Comparison of ENCODE assay signal across 15 cellular contexts in the genomic region with DNA sequence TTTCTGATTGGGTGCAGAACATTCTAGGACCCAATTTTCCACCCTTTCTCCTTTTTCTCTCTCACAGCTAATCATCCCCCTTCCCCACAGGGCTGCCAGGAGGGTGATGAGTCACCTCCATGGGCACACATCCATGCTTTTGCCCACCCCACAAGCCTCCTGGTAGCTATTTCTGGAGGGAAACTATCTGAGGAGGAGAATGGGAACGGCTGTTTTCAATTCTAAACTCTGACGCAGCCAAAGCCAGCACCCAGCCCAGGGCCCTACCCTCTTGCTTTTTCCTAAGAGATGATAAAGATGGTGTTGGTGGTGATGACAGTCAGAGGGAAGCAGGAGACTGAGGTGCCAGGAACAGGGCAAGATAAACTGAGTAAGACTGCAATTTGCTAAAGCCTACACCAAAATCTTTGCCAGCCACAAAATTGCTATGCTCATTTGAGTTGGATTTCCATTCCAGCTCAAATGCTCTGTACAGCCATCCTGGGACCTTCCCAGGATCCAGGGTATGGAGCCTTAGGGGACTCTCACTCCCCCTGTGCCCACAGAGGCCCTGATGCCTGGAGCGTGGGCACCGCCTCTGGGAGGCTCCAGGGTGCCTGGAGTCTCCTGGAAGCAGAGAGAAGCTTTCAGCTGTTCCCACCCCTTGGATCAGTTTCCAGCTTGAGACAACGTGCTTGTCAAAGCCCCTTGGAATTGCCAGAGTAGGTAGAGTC.
DNase-seq lines count a peak whose midpoint lies in the region; ATAC-seq, FAIRE-seq and TF ChIP-seq lines count a peak whose summit lies in the region.
"Had no signal": no experiment of that assay in that cellular context is flagged by ENCODE, and none has a peak within 500 bp of the region (broad histone marks: within the 10 kb centered on the region; RNA-seq: fewer than 3 reads in every experiment).

No MANE protein-coding gene starts in this region.

- POLR2A ChIA-PET in H1 (lab: Charles Lee; ENCODE audit: partially characterized antibody) = interaction anchor here (0.8 to 12.1 kb wide), 18 partner anchors 9 to 190 kb away, joined by 3 to 186 read pairs (median 4); partner anchors contain the start of gene ALS2

- no peak for TF ChIP-seq CTCF in H1 (IDR thresholded peaks at IDR 0.05; ENCODE audit: control extremely low read depth in 1 of 3, insufficient read depth in 1 of 3, low read depth in 1 of 3, low read length in 3 of 3)

- FAIRE-seq in H1 (lab: Jason Lieb, UNC) = no peak
- FAIRE-seq: GM12878 had no signal

- no peak for TF ChIP-seq RAD21 in H1 (IDR thresholded peaks at IDR 0.05 in 1 of 2, conservative IDR thresholded peaks at IDR 0.05 in 1 of 2; ENCODE audit: low read depth in 2 of 2, low read length in 2 of 2)

- H3K27ac ChIP-seq in H1 (ENCODE audit: low read depth, low read length) = peak overlapping the region; percentile 70
- H3K27ac ChIP-seq: upper lobe of right lung had no signal

- peak overlapping the region; percentile 100; the same call in 1 of the 2 replicates for H2BK20ac ChIP-seq in H1 (ENCODE audit: low read length)

- H3K9me3 ChIP-seq in MG63 (no peaks in the 10 kb centered on the region), H1 (ENCODE audit: insufficient read depth in 2 of 2, low read depth in 1 of 2, low read length in 1 of 2) (no peaks in the 10 kb centered on the region)
- H3K9me3 ChIP-seq: upper lobe of right lung had no signal

- H3K9ac ChIP-seq in H1 (replicated peaks in 1 of 4; ENCODE audit: extremely low read depth in 1 of 4, low read depth in 3 of 4, low read length in 3 of 4) = peak overlapping the region in 3 of 4 experiments; percentile 16 to 50 (median 25); a peak in 3 of 7 replicates

- H2BK5ac ChIP-seq in H1 (ENCODE audit: low read depth, low read length) = peak overlapping the region; percentile 96

- no peak overlapping the region for H3K14ac ChIP-seq in H1 (ENCODE audit: insufficient read length)

- H4K5ac ChIP-seq in H1 (ENCODE audit: insufficient read length, low read depth, low read length) = peak overlapping the region; percentile 89

- H3K79me1 ChIP-seq in H1 (ENCODE audit: low read depth, low read length) = peaks cover 17% of the 10 kb centered on the region

- H3K56ac ChIP-seq in H1 (replicated peaks; ENCODE audit: insufficient read length, low read depth, low read length) = peak overlapping the region; percentile 92

- no peak overlapping the region for H2AFZ ChIP-seq in H1 (ENCODE audit: low read length)

- H3K4me2 ChIP-seq in H1 (ENCODE audit: insufficient read depth in 1 of 2, low read depth in 2 of 2, low read length in 2 of 2) = peak overlapping the region; percentile 65 to 76

- H4K8ac ChIP-seq in H1 (ENCODE audit: extremely low read depth, insufficient read depth, low read length) = 0 out of 2 replicates have a peak overlapping the region, but pooled peaks have one; percentile 6

- TF ChIP-seq POLR2A in H1 (IDR thresholded peaks at IDR 0.05; ENCODE audit: control extremely low read depth in 1 of 2, low read depth in 2 of 2, low read length in 2 of 2) = no peak

- peak overlapping the region; percentile 18 for H3K4ac ChIP-seq in H1 (replicated peaks; ENCODE audit: insufficient read length, low read depth, low read length)

- H3K27me3 ChIP-seq in MG63 (no peaks in the 10 kb centered on the region), H1 (replicated peaks in 1 of 4; ENCODE audit: control insufficient read depth in 3 of 4, extremely low read depth in 1 of 4, insufficient read depth in 3 of 4, low read length in 3 of 4) (no peaks in the 10 kb centered on the region)
- H3K27me3 ChIP-seq: upper lobe of right lung had no signal

- H3K4me3 ChIP-seq in MG63 (no peak overlapping the region), H1 (ENCODE audit: extremely low read depth in 1 of 4, insufficient read depth in 2 of 4, low read depth in 3 of 4, low read length in 4 of 4) (peak overlapping the region; percentile 29 to 53 (median 48))
- H3K4me3 ChIP-seq: dorsolateral prefrontal cortex, GM12878, upper lobe of right lung had no signal

- CTCF ChIA-PET in H1 (lab: Charles Lee; ENCODE audit: partially characterized antibody) = interaction anchor here (0.6 to 2.1 kb wide), 9 partner anchors 10 to 206 kb away, joined by 3 to 7 read pairs (median 3); no protein-coding TSS in a partner anchor

- ATAC-seq in HG03280 (IDR thresholded peaks at IDR 0.05; ENCODE audit: unreplicated experiment) = no peak
- no peak for ATAC-seq in GM21526 (IDR thresholded peaks at IDR 0.05; ENCODE audit: low FRiP score, unreplicated experiment)
- ATAC-seq in HG02840 (IDR thresholded peaks at IDR 0.05; ENCODE audit: low FRiP score, unreplicated experiment) = no peak
- ATAC-seq: GM12878, upper lobe of right lung had no signal

- peaks cover 12% of the 10 kb centered on the region for H3K23me2 ChIP-seq in H1 (ENCODE audit: low read depth, low read length)

- H4K91ac ChIP-seq in H1 (replicated peaks; ENCODE audit: insufficient read length, low read length) = peak overlapping the region; percentile 94

- H3K36me3 ChIP-seq in MG63 = no peaks in the 10 kb centered on the region
- H3K36me3 ChIP-seq in H1 (ENCODE audit: control insufficient read depth in 2 of 4, insufficient read depth in 4 of 4, low read length in 3 of 4) = peaks cover 0 to 33% (median 0%) of the 10 kb centered on the region in 4 experiments; a peak in 3 of 8 replicates
- H3K36me3 ChIP-seq: upper lobe of right lung had no signal

- peaks cover 11 to 38% of the 10 kb centered on the region in 2 experiments for H3K79me2 ChIP-seq in H1 (ENCODE audit: control insufficient read depth in 1 of 2, insufficient read depth in 2 of 2, low read length in 2 of 2)

- peak overlapping the region; percentile 93 for H3K18ac ChIP-seq in H1 (ENCODE audit: extremely low read depth, low read length)

- 0 out of 2 replicates have a peak overlapping the region, but pooled peaks have one; percentile 47 for H2BK15ac ChIP-seq in H1 (ENCODE audit: low read length)

- peaks cover 17 to 43% (median 36%) of the 10 kb centered on the region in 4 experiments for H3K4me1 ChIP-seq in H1 (replicated peaks in 1 of 4; ENCODE audit: control insufficient read depth in 3 of 4, insufficient read depth in 4 of 4, low read length in 3 of 4)
- H3K4me1 ChIP-seq: upper lobe of right lung had no signal

- H2AK5ac ChIP-seq in H1 (ENCODE audit: low read depth, low read length) = peak overlapping the region; percentile 78

- H2BK120ac ChIP-seq in H1 (replicated peaks; ENCODE audit: low read depth, low read length) = peak overlapping the region; percentile 84

- TF ChIP-seq EP300 in H1 (IDR thresholded peaks at IDR 0.05; ENCODE audit: borderline replicate concordance in 1 of 2, low read depth in 2 of 2, low read length in 2 of 2) = no peak

- DNase-seq in Ammon's horn (ENCODE audit: low spot score) (peak; percentile 47), MG63 (peak; percentile 69), H1 (ENCODE audit: low read depth in 1 of 2, low spot score in 2 of 2) (no peak), myocyte (ENCODE audit: low read depth) (peak; percentile 83), GF-D8 (lab: John Stamatoyannopoulos, UW) (no peak)
- DNase-seq: activated CD4-positive, alpha-beta memory T cell treated with anti-CD3 and anti-CD28 coated beads for 36 hours; activated naive CD4-positive, alpha-beta T cell treated with anti-CD3 and anti-CD28 coated beads, Interleukin-2, amount 10 ng/mL, durations not matched to agents 7 days and 5 days; CD4-positive, alpha-beta memory T cell; NCI-H524 treated with DMSO at 0.1 percent for 48 hours; upper lobe of right lung had no signal

- H3K23ac ChIP-seq in H1 (ENCODE audit: insufficient read length) = no peak overlapping the region

- peak overlapping the region; percentile 91 for H2BK12ac ChIP-seq in H1 (ENCODE audit: low read depth, low read length)

- WGBS in H1 (ENCODE audit: extremely low coverage in 1 of 2, insufficient coverage in 1 of 2, insufficient read length in 1 of 2, insufficient replicate concordance in 2 of 2, low coverage in 1 of 2, low lambda C conversion rate in 2 of 2, missing lambda C conversion rate in 1 of 2), 2 experiments = 63% methylated on average over 5 of the region's 5 CpGs; no CpG with 5 or more reads in 1 of the 2 experiments

- no peaks in the 10 kb centered on the region for H4K20me1 ChIP-seq in H1 (replicated peaks in 1 of 2; ENCODE audit: control insufficient read depth in 1 of 2, insufficient read depth in 2 of 2, low read length in 2 of 2)

TF ChIP-seq in H1, 55 proteins besides CTCF, POLR2A, EP300 and RAD21 (continues in another document):
- TF ChIP-seq CREB1 (IDR thresholded peaks at IDR 0.05) (no peak), TEAD4 (IDR thresholded peaks at IDR 0.05; ENCODE audit: low read depth, low read length) (no peak), BCL11A (IDR thresholded peaks at IDR 0.05; ENCODE audit: low read depth in 2 of 2, low read length in 2 of 2) (no peak), POU5F1 (IDR thresholded peaks at IDR 0.05; ENCODE audit: low read depth, low read length) (no peak), SIRT6 (IDR thresholded peaks at IDR 0.05; ENCODE audit: low read length) (no peak), SAP30 (IDR thresholded peaks at IDR 0.05; ENCODE audit: insufficient read depth, insufficient replicate concordance, low read length) (no peak), POLR2AphosphoS5 (IDR thresholded peaks at IDR 0.05; ENCODE audit: low read depth, low read length) (no peak), SIX5 (IDR thresholded peaks at IDR 0.05; ENCODE audit: low read depth, low read length) (no peak), SIN3A (conservative IDR thresholded peaks at IDR 0.05 in 1 of 2, IDR thresholded peaks at IDR 0.05 in 1 of 2; ENCODE audit: low read depth in 1 of 2, low read length in 2 of 2) (no peak), EZH2 (IDR thresholded peaks at IDR 0.05; ENCODE audit: low read depth, low read length, severe bottlenecking) (no peak), KDM4A (IDR thresholded peaks at IDR 0.05; ENCODE audit: low read depth, low read length, severe bottlenecking) (no peak), FOSL1 (IDR thresholded peaks at IDR 0.05; ENCODE audit: insufficient read depth, low read depth, low read length) (no peak), SUZ12 (IDR thresholded peaks at IDR 0.05; ENCODE audit: low read length) (no peak), BRCA1 (IDR thresholded peaks at IDR 0.05; ENCODE audit: low read depth, low read length) (no peak), EGR1 (IDR thresholded peaks at IDR 0.05; ENCODE audit: borderline replicate concordance, low read depth, low read length) (no peak)
- TF ChIP-seq, protein P1, sequence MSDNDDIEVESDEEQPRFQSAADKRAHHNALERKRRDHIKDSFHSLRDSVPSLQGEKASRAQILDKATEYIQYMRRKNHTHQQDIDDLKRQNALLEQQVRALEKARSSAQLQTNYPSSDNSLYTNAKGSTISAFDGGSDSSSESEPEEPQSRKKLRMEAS (IDR thresholded peaks at IDR 0.05) = no peak

Comparison
In these comparisons a context has a peak if more than half of its experiments do, and no peak if none do; other contexts are left out.
1. DNase-seq: peak in Ammon's horn (single experiment), MG63 (single experiment) and myocyte (single experiment); none in H1 (0 of 2) and GF-D8 (single experiment).